8 cellular contexts compared by ENCODE assay signal in the genomic region with DNA sequence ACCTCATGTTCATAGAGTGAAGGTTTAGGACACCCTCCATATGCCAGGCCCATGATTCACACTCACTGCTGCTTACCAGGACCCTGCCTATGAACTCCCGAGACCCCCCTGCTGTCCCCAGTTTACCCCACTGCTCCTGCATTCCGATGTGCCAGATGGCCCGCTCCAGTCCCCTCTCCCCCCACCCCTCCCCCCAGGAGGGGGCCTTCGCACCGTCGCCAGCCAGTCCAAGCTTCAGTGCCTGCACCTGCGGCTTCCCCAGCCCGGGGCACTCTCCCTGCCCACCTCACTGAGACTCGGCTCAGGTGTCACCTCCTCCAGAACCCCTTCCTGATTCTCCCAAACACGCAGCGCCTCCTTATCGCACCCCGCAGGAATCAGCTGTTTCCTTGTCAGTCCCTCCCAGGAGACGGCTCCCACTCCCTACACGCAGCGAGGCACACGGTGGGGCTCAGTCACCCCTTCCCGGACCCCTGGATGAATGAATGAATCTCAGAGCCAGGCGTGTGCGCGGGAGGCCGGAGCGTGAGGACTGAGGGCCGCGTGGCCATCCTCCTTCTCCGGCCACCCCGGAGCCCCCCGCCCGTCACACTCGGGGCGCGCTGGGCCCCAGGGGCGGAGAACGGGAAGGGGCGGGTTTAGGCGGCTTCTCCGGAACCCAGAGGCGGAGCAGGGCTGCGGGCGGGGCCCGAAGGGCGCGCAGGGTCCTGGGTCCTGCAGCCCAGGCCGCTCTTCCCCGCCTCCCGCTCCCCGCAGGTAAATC. TPM values are rescaled to one million over a fixed set of nuclear protein-coding genes. Genes with fewer than 3 reads are reported as not detected.
DNase-seq lines count a peak whose midpoint lies in the region; ATAC-seq and TF ChIP-seq lines count a peak whose summit lies in the region.

No MANE protein-coding gene starts in this region.

- H3K9me3 Mint-ChIP-seq in CD14-positive monocyte (peaks cover 2 to 9% (median 7%) of the 10 kb centered on the region in 7 donors), IgD-negative memory B cell (no peaks in the 10 kb centered on the region)

- WGBS in sigmoid colon, 2 donors: 1% methylated on average over 47 of the region's 47 CpGs

- H3K4me3 Mint-ChIP-seq in CD14-positive monocyte: peak overlapping the region; percentile 81 to 94
- peak overlapping the region; percentile 75 to 93 (median 86) for H3K4me3 Mint-ChIP-seq in IgD-negative memory B cell

- peaks cover 30 to 71% of the 10 kb centered on the region in 2 donors for H3K4me1 ChIP-seq in ascending aorta
- H3K4me1 ChIP-seq in sigmoid colon: peaks cover 0 to 90% (median 88%) of the 10 kb centered on the region in 4 donors

- H3K36me3 Mint-ChIP-seq in CD14-positive monocyte (peaks cover 27% of the 10 kb centered on the region in 2 donors), IgD-negative memory B cell (peaks cover 2% of the 10 kb centered on the region)

- peaks cover 41 to 75% (median 58%) of the 10 kb centered on the region in 3 donors for H3K27me3 Mint-ChIP-seq in CD14-positive monocyte (ENCODE audit: low read depth in 3 of 3)
- H3K27me3 Mint-ChIP-seq in IgD-negative memory B cell: no peaks in the 10 kb centered on the region

- TF ChIP-seq CTCF in CD14-positive monocyte (IDR thresholded peaks at IDR 0.05) (no peak), ascending aorta (IDR thresholded peaks at IDR 0.05) (no peak), sigmoid colon (IDR thresholded peaks at IDR 0.05) (no peak)

- H3K27me3 ChIP-seq in ascending aorta: no peaks in the 10 kb centered on the region
- no peaks in the 10 kb centered on the region for H3K27me3 ChIP-seq in sigmoid colon

- H3K9me3 ChIP-seq in ascending aorta (no peaks in the 10 kb centered on the region), sigmoid colon (no peaks in the 10 kb centered on the region)

- ATAC-seq in GM19372 (IDR thresholded peaks at IDR 0.05; ENCODE audit: low read depth, unreplicated experiment): peak; percentile 48

- intact Hi-C loops in CD14-positive monocyte (cut with micrococcal nuclease): loop anchor here (5.0 kb wide), 1 partner anchor 34 kb away; the partner anchor contains the start of gene CRK (in 2 of the 2)
- intact Hi-C loops in ascending aorta (cut with DNase I): loop anchor here (1.0 kb wide), 1 partner anchor 35 kb away; the partner anchor contains the start of gene CRK
- intact Hi-C loops in sigmoid colon (cut with DNase I): loop anchor here (5.0 kb wide), 1 partner anchor 124 kb away; no protein-coding TSS in a partner anchor

- TF ChIP-seq EP300 in sigmoid colon (IDR thresholded peaks at IDR 0.05): no peak

- H3K4me1 Mint-ChIP-seq in CD14-positive monocyte: peaks cover 50% of the 10 kb centered on the region
- peaks cover 13 to 19% (median 14%) of the 10 kb centered on the region in 3 donors for H3K4me1 Mint-ChIP-seq in IgD-negative memory B cell

- H3K27ac Mint-ChIP-seq in CD14-positive monocyte: peak overlapping the region in 4 of 7 donors; percentile 37 to 75 (median 60)
- peak overlapping the region; percentile 81 to 87 (median 86) for H3K27ac Mint-ChIP-seq in IgD-negative memory B cell

- peak overlapping the region; percentile 90 to 99 for H3K27ac ChIP-seq in ascending aorta
- H3K27ac ChIP-seq in sigmoid colon: peak overlapping the region; percentile 98 to 100 (median 99)

- H3K4me3 ChIP-seq in ascending aorta: peak overlapping the region; percentile 79 to 82
- peak overlapping the region; percentile 56 to 85 (median 81) for H3K4me3 ChIP-seq in sigmoid colon

- DNase-seq in CD14-positive monocyte (ENCODE audit: low spot score) (peak; percentile 56), SW480 (ENCODE audit: low spot score) (peak; percentile 64), ascending aorta (ENCODE audit: low spot score in 2 of 2) (peak in 1 of 2 donors; percentile 81), hepatic stellate cell (ENCODE audit: low spot score) (peak; percentile 80), sigmoid colon (peak; percentile 83), OCI-M2 (lab: John Stamatoyannopoulos, UW; ENCODE audit: unreplicated experiment) (no peak)

- H3K36me3 ChIP-seq in ascending aorta: peaks cover 0 to under 1% of the 10 kb centered on the region in 2 donors
- peaks cover 0 to 8% (median 0%) of the 10 kb centered on the region in 4 donors for H3K36me3 ChIP-seq in sigmoid colon

- TF ChIP-seq POLR2A in sigmoid colon (IDR thresholded peaks at IDR 0.05): peak; percentile 35 to 69

RNA-seq across cellular contexts. Expression of gene MYO1C, which starts 1.7 kb away (rescaled TPM):
- polyA plus RNA-seq in CD14-positive monocyte: 1 to 10 TPM; 2.5 to 3.1 TPM
- 29.6 TPM for polyA plus RNA-seq in IgD-negative memory B cell
- 251 TPM for total RNA-seq in ascending aorta
- total RNA-seq in sigmoid colon: 100 to 1,000 TPM; 102 to 179 (median 117) TPM
- polyA plus RNA-seq in sigmoid colon: 100 to 1,000 TPM in 1 of 3 donors, 10 to 100 TPM in 2; 72.7 to 116 (median 86.2) TPM

RNA-seq across cellular contexts. Expression of gene INPP5K, which starts 25.6 kb away (rescaled TPM):
- polyA plus RNA-seq in CD14-positive monocyte: 10 to 100 TPM; 53.0 to 58.7 TPM
- 51.7 TPM for polyA plus RNA-seq in IgD-negative memory B cell
- total RNA-seq in ascending aorta: 73.7 TPM
- 10 to 100 TPM; 41.0 to 66.5 (median 58.7) TPM for total RNA-seq in sigmoid colon
- polyA plus RNA-seq in sigmoid colon: 10 to 100 TPM; 25.7 to 33.1 (median 31.2) TPM

RNA-seq across cellular contexts. Expression of gene CRK, which starts 34.8 kb away (rescaled TPM):
- 10 to 100 TPM; 22.3 to 28.0 TPM for polyA plus RNA-seq in CD14-positive monocyte
- polyA plus RNA-seq in IgD-negative memory B cell: 28.3 TPM
- total RNA-seq in ascending aorta: 83.4 TPM
- 10 to 100 TPM; 61.5 to 88.7 (median 76.1) TPM for total RNA-seq in sigmoid colon
- 10 to 100 TPM; 33.6 to 68.4 (median 48.0) TPM for polyA plus RNA-seq in sigmoid colon
